In the genomic region with DNA sequence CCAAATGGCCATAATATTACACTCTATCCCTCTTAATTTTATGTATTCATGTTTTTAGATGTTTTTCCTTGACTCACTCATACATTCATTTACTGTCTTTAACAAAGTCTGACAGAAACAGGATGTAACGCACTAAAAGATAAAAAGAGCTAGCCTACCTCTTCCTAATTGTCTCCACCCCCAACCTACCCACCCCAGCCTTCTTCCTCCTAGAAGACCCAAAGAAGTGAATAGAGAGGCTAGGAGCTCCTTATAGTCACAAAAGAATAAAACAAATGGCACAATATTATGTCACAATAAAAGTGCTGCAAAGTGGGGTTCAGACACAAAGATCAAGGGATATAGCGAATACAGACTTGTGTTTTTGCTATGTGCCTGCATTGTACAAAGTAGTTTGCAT, we compare ENCODE assay signal across 8 cellular contexts. TPM values are rescaled to one million over a fixed set of nuclear protein-coding genes. Genes with fewer than 3 reads are reported as not detected.
DNase-seq lines count a peak whose midpoint lies in the region; ATAC-seq and TF ChIP-seq lines count a peak whose summit lies in the region.

No MANE protein-coding gene starts in this region.

- intact Hi-C loops in heart right ventricle (cut with DNase I), result loop anchor here in 2 of 10 donors (2.0 to 10.0 kb wide), 2 partner anchors 310 kb away; no protein-coding TSS in a partner anchor
- intact Hi-C loops in left ventricle myocardium superior (cut with micrococcal nuclease), result no loop called here
- intact Hi-C loops in uterus (cut with DNase I; ENCODE audit: low total_unique reads), result no loop called here

- in situ Hi-C loops in astrocyte of the spinal cord (cut with HindIII; ENCODE audit: low sequenced_read_pairs), result no loop called here
- in situ Hi-C loops in G401 (cut with HindIII; ENCODE audit: low sequenced_read_pairs), result no loop called here

- peaks cover 0 to 41% (median 16%) of the 10 kb centered on the region in 9 donors for H3K36me3 ChIP-seq in heart right ventricle
- no peaks in the 10 kb centered on the region for H3K36me3 ChIP-seq in uterus

- no peaks in the 10 kb centered on the region for H3K9me3 ChIP-seq in heart right ventricle
- no peaks in the 10 kb centered on the region for H3K9me3 ChIP-seq in uterus

- H3K27ac Mint-ChIP-seq in memory B cell, result peak overlapping the region; percentile 99

- ATAC-seq in heart right ventricle, result no peak
- ATAC-seq in left ventricle myocardium superior, result no peak
- no peak for ATAC-seq in memory B cell (ENCODE audit: low read depth)
- ATAC-seq in GM21723 (IDR thresholded peaks at IDR 0.05; ENCODE audit: unreplicated experiment), result no peak
- no peak for ATAC-seq in HG02973 (IDR thresholded peaks at IDR 0.05; ENCODE audit: unreplicated experiment)

- TF ChIP-seq CTCF in heart right ventricle (IDR thresholded peaks at IDR 0.05) (no peak), astrocyte of the spinal cord (IDR thresholded peaks at IDR 0.05; ENCODE audit: low read depth, low read length) (no peak), uterus (IDR thresholded peaks at IDR 0.05) (no peak)

- peaks cover 16% of the 10 kb centered on the region for H3K36me3 Mint-ChIP-seq in memory B cell

- no peaks in the 10 kb centered on the region for H3K27me3 Mint-ChIP-seq in memory B cell

- H3K9me3 Mint-ChIP-seq in memory B cell, result no peaks in the 10 kb centered on the region

- H3K4me3 Mint-ChIP-seq in memory B cell, result peak overlapping the region; percentile 100

- H3K27ac ChIP-seq in heart right ventricle (peak overlapping the region in 7 of 10 donors; percentile 88 to 99 (median 97)), uterus (peak overlapping the region; percentile 98 to 99)

- H3K4me3 ChIP-seq in heart right ventricle, result peak overlapping the region; percentile 66 to 90 (median 80)
- H3K4me3 ChIP-seq in astrocyte of the spinal cord (ENCODE audit: low read depth, low read length), result peak overlapping the region; percentile 79
- H3K4me3 ChIP-seq in uterus, result peak overlapping the region; percentile 75 to 88

- 13 to 33% methylated on average over 2 of the region's 2 CpGs for whole genome bisulfite sequencing in heart right ventricle, 2 donors

- no peak for TF ChIP-seq POLR2A in uterus (IDR thresholded peaks at IDR 0.05)

- no peaks in the 10 kb centered on the region for H3K27me3 ChIP-seq in heart right ventricle
- H3K27me3 ChIP-seq in uterus, result no peaks in the 10 kb centered on the region

- peaks cover 17% of the 10 kb centered on the region for H3K4me1 Mint-ChIP-seq in memory B cell

- H3K4me1 ChIP-seq in heart right ventricle (peaks cover 5 to 27% (median 19%) of the 10 kb centered on the region in 9 donors), uterus (peaks cover 4 to 12% of the 10 kb centered on the region in 2 donors)

- no peak for DNase-seq in heart right ventricle
- no peak for DNase-seq in left ventricle myocardium superior
- no peak for DNase-seq in astrocyte of the spinal cord (ENCODE audit: low read depth, low spot score)
- no peak for DNase-seq in memory B cell (ENCODE audit: low spot score in 2 of 2)
- no peak for DNase-seq in uterus
- DNase-seq in G401 (ENCODE audit: low spot score), result no peak

RNA-seq across cellular contexts. Expression of a gene that starts 0.7 kb away (rescaled TPM):
- total RNA-seq in heart right ventricle (10 to 100 TPM; 12.6 to 19.1 (median 15.0) TPM), left ventricle myocardium superior (13.1 TPM), uterus (10 to 100 TPM; 16.5 to 48.0 (median 33.0) TPM)
- polyA plus RNA-seq in heart right ventricle, result 10 to 100 TPM in 1 of 2 donors, 1 to 10 TPM in 1; 9.1 to 27.4 TPM
- 11.4 and 30.3 TPM in 2 replicates for total RNA-seq in G401 (2014; rRNA removed; shearing (Covaris generic))

RNA-seq across cellular contexts. Expression of a gene that starts 1.3 kb away (rescaled TPM):
- total RNA-seq in heart right ventricle (1 to 10 TPM; 1.3 to 5.2 (median 3.1) TPM), left ventricle myocardium superior (4.3 TPM), uterus (10 to 100 TPM in 1 of 4 donors, 1 to 10 TPM in 2, under 1 TPM in 1; 0.88 to 12.0 (median 4.3) TPM)
- 1 to 10 TPM; 1.3 to 1.4 TPM for polyA plus RNA-seq in heart right ventricle
- 2.2 and 19.6 TPM in 2 replicates for total RNA-seq in G401 (2014; rRNA removed; shearing (Covaris generic))

RNA-seq across cellular contexts. Expression of a gene that starts 31.0 kb away (rescaled TPM):
- total RNA-seq in heart right ventricle (10 to 100 TPM; 48.0 to 79.6 (median 62.7) TPM), left ventricle myocardium superior (55.6 TPM), uterus (100 to 1,000 TPM in 3 of 4 donors, 10 to 100 TPM in 1; 73.2 to 234 (median 161) TPM)
- 10 to 100 TPM in 1 of 2 donors, 1 to 10 TPM in 1; 9.0 to 54.7 TPM for polyA plus RNA-seq in heart right ventricle
- 188 and 246 TPM in 2 replicates for total RNA-seq in G401 (2014; rRNA removed; shearing (Covaris generic))
